ENCODE assay signal across 32 cellular contexts in genomic region chr10:75302029-75302428, GRCh38.
"Had no signal": no experiment of that assay in that cellular context is flagged by ENCODE, and none has a peak within 500 bp of the region (broad histone marks: within the 10 kb centered on the region; RNA-seq: fewer than 3 reads in every experiment).

No MANE protein-coding gene starts in this region.

- H3K4me1 ChIP-seq: breast epithelium had no signal

- H3K36me3 ChIP-seq: adrenal gland, brain microvascular endothelial cell, breast epithelium had no signal

- DNase-seq: activated CD4-positive, alpha-beta memory T cell treated with anti-CD3 and anti-CD28 coated beads, Interleukin-2, amount 10 ng/mL, durations not matched to agents 7 days and 5 days; activated CD4-positive, alpha-beta T cell treated with anti-CD3 and anti-CD28 coated beads for 1 hour; activated CD4-positive, alpha-beta T cell treated with anti-CD3 and anti-CD28 coated beads for 36 hours; activated CD4-positive, alpha-beta T cell treated with anti-CD3 and anti-CD28 coated beads for 48 hours; activated CD4-positive, alpha-beta T cell treated with anti-CD3 and anti-CD28 coated beads, Interleukin-2, amount 10 ng/mL, durations not matched to agents 7 days and 5 days; activated CD4-positive, alpha-beta T cell treated with anti-CD3 and anti-CD28 coated beads, Interleukin-2, amount 50 U/mL, for 48 hours; activated CD4-positive, CD25-positive, alpha-beta regulatory T cell; activated CD8-positive, alpha-beta memory T cell treated with anti-CD3 and anti-CD28 coated beads for 24 hours; activated CD8-positive, alpha-beta memory T cell treated with anti-CD3 and anti-CD28 coated beads, Interleukin-2, amount 10 ng/mL, durations not matched to agents 7 days and 5 days; activated CD8-positive, alpha-beta memory T cell treated with anti-CD3 and anti-CD28 coated beads, Interleukin-2, amount 50 U/mL, for 48 hours; activated CD8-positive, alpha-beta T cell treated with anti-CD3 and anti-CD28 coated beads, Interleukin-2, amount 10 ng/mL, durations not matched to agents 7 days and 5 days; activated effector memory CD4-positive, alpha-beta T cell treated with Interleukin-2 at 50 U/mL for 16 hours; activated gamma-delta T cell; activated naive CD4-positive, alpha-beta T cell treated with anti-CD3 and anti-CD28 coated beads for 36 hours; activated naive CD4-positive, alpha-beta T cell treated with anti-CD3 and anti-CD28 coated beads, Interleukin-2, amount 50 U/mL, for 16 hours; activated naive CD8-positive, alpha-beta T cell treated with anti-CD3 and anti-CD28 coated beads for 36 hours; activated T-cell treated with anti-CD3 and anti-CD28 coated beads, Interleukin-2, amount 50 U/mL, for 24 hours; activated T-cell treated with anti-CD3 and anti-CD28 coated beads, Interleukin-2, amount 50 U/mL, for 48 hours; adrenal gland; amniotic stem cell; aorta; body of pancreas; brain microvascular endothelial cell; central memory CD4-positive, alpha-beta T cell; T-helper 2 cell; T-helper 9 cell had no signal

- FAIRE-seq: astrocyte, TTC549 had no signal

- ATAC-seq: activated CD4-positive, alpha-beta T cell treated with anti-CD3 and anti-CD28 coated beads for 36 hours; activated CD4-positive, CD25-positive, alpha-beta regulatory T cell treated with anti-CD3 and anti-CD28 coated beads, Interleukin-2, amount 50 U/mL, for 24 hours; activated CD8-positive, alpha-beta memory T cell treated with anti-CD3 and anti-CD28 coated beads, Interleukin-2, amount 10 ng/mL, durations not matched to agents 7 days and 5 days; activated CD8-positive, alpha-beta T cell treated with anti-CD3 and anti-CD28 coated beads, Interleukin-2, amount 10 ng/mL, durations not matched to agents 7 days and 5 days; activated naive CD4-positive, alpha-beta T cell treated with anti-CD3 and anti-CD28 coated beads, Interleukin-2, amount 50 U/mL, for 72 hours; body of pancreas had no signal

- H3K27me3 ChIP-seq: adrenal gland, body of pancreas, brain microvascular endothelial cell, breast epithelium had no signal

- H3K4me3 ChIP-seq: adrenal gland, body of pancreas, breast epithelium had no signal

- H3K27ac ChIP-seq: adrenal gland, body of pancreas, brain microvascular endothelial cell, breast epithelium, VCaP had no signal

- H3K9me3 ChIP-seq: adrenal gland, body of pancreas had no signal
